10 cellular contexts compared by ENCODE assay signal in genomic region chr3:72797773-72798543, GRCh38. TPM values are rescaled to one million over a fixed set of nuclear protein-coding genes. Genes with fewer than 3 reads are reported as not detected.
DNase-seq lines count a peak whose midpoint lies in the region; TF ChIP-seq lines count a peak whose summit lies in the region.
"Had no signal": no experiment of that assay in that cellular context is flagged by ENCODE, and none has a peak within 500 bp of the region (broad histone marks: within the 10 kb centered on the region; RNA-seq: fewer than 3 reads in every experiment).

No MANE protein-coding gene starts in this region.

- H3K9me3 ChIP-seq in NT2/D1 (ENCODE audit: insufficient read depth, low read length): no peaks in the 10 kb centered on the region

- no peak overlapping the region for H3K4me3 ChIP-seq in NT2/D1 (ENCODE audit: insufficient read length, low read depth)

- peaks cover 56% of the 10 kb centered on the region for H3K36me3 Mint-ChIP-seq in activated naive CD8-positive, alpha-beta T cell treated with anti-CD3 and anti-CD28 coated beads for 36 hours

- H3K4me3 Mint-ChIP-seq in activated naive CD8-positive, alpha-beta T cell treated with anti-CD3 and anti-CD28 coated beads for 36 hours: no peak overlapping the region
- H3K4me3 Mint-ChIP-seq: activated T-helper 1 cell treated with anti-CD3 and anti-CD28 coated beads, Interleukin-12 subunit alpha, Interleukin-12 subunit beta, Interleukin-2, Interleukin-4 antibody, amounts not matched to agents 30 ng/mL and 10 ng/mL and 1 ng/mL, durations not matched to agents 14 hours and 24 hours and 36 hours; naive B cell had no signal

- DNase-seq in NT2/D1 (ENCODE audit: low read depth, low spot score) (peak; percentile 46), fibroblast of peridontal ligament (ENCODE audit: extremely low read depth) (peak; percentile 35), posterior vena cava (ENCODE audit: low spot score) (peak; percentile 79), GM03348 (ENCODE audit: low spot score) (no peak)
- DNase-seq in activated effector memory CD4-positive, alpha-beta T cell treated with Interleukin-2 at 50 U/mL for 16 hours: no peak
- no peak for DNase-seq in activated naive CD8-positive, alpha-beta T cell treated with anti-CD3 and anti-CD28 coated beads for 36 hours
- no peak for DNase-seq in stimulated activated CD4-positive, alpha-beta T cell treated with anti-CD3 and anti-CD28 coated beads, Interleukin-4, amount 100 ng/mL, for 24 hours
- DNase-seq: naive B cell had no signal

- peaks cover 2% of the 10 kb centered on the region for H3K36me3 ChIP-seq in NT2/D1 (ENCODE audit: insufficient read depth, insufficient read length, low read length)

- intact Hi-C loops in posterior vena cava (cut with DNase I): no loop called here

- no peak for TF ChIP-seq RAD21 in Ishikawa (IDR thresholded peaks at IDR 0.05; ENCODE audit: low read depth)

- H3K9ac ChIP-seq in NT2/D1 (ENCODE audit: insufficient read length, low read depth): no peak overlapping the region

- no peaks in the 10 kb centered on the region for H3K27me3 Mint-ChIP-seq in activated naive CD8-positive, alpha-beta T cell treated with anti-CD3 and anti-CD28 coated beads for 36 hours
- H3K27me3 Mint-ChIP-seq: naive B cell had no signal

- H3K27ac Mint-ChIP-seq in activated naive CD8-positive, alpha-beta T cell treated with anti-CD3 and anti-CD28 coated beads for 36 hours: no peak overlapping the region
- H3K27ac Mint-ChIP-seq: activated T-helper 1 cell treated with anti-CD3 and anti-CD28 coated beads, Interleukin-12 subunit alpha, Interleukin-12 subunit beta, Interleukin-2, Interleukin-4 antibody, amounts not matched to agents 30 ng/mL and 10 ng/mL and 1 ng/mL, durations not matched to agents 14 hours and 24 hours and 36 hours had no signal

- H3K27me3 ChIP-seq in NT2/D1 (ENCODE audit: insufficient read depth, insufficient read length): no peaks in the 10 kb centered on the region

- TF ChIP-seq EP300 in Ishikawa (IDR thresholded peaks at IDR 0.05; ENCODE audit: borderline replicate concordance): no peak

- H3K9me3 Mint-ChIP-seq in activated naive CD8-positive, alpha-beta T cell treated with anti-CD3 and anti-CD28 coated beads for 36 hours: no peaks in the 10 kb centered on the region
- H3K9me3 Mint-ChIP-seq: activated T-helper 1 cell treated with anti-CD3 and anti-CD28 coated beads, Interleukin-12 subunit alpha, Interleukin-12 subunit beta, Interleukin-2, Interleukin-4 antibody, amounts not matched to agents 30 ng/mL and 10 ng/mL and 1 ng/mL, durations not matched to agents 14 hours and 24 hours and 36 hours; naive B cell had no signal

- H3K4me1 ChIP-seq in NT2/D1 (ENCODE audit: insufficient read depth, insufficient read length): no peaks in the 10 kb centered on the region

- peaks cover 51% of the 10 kb centered on the region for H3K4me1 Mint-ChIP-seq in activated naive CD8-positive, alpha-beta T cell treated with anti-CD3 and anti-CD28 coated beads for 36 hours

TF ChIP-seq in Ishikawa, 13 proteins besides CTCF, POLR2A, EP300 and RAD21:
- TF ChIP-seq USF1 (IDR thresholded peaks at IDR 0.05): peak; percentile 56; the same call in 1 of the 2 replicates
- no peak for TF ChIP-seq YY1 (IDR thresholded peaks at IDR 0.05; ENCODE audit: low read depth)
TF ChIP-seq in Ishikawa: peak in this region for 1.

RNA-seq across cellular contexts. Expression of gene SHQ1, which starts 50.3 kb away (rescaled TPM):
- 10 to 100 TPM; 15.0 to 15.2 TPM for total RNA-seq in posterior vena cava
- total RNA-seq in activated naive CD8-positive, alpha-beta T cell treated with anti-CD3 and anti-CD28 coated beads for 36 hours: 10 to 100 TPM; 38.9 to 40.0 TPM

Comparison
In these comparisons a context has a peak if more than half of its experiments do, and no peak if none do; other contexts are left out.
1. DNase-seq: peak in NT2/D1 (single experiment), fibroblast of peridontal ligament (single experiment) and posterior vena cava (single experiment); none in GM03348 (single experiment), activated effector memory CD4-positive, alpha-beta T cell treated with Interleukin-2 at 50 U/mL for 16 hours (single experiment), activated naive CD8-positive, alpha-beta T cell treated with anti-CD3 and anti-CD28 coated beads for 36 hours (single experiment) and stimulated activated CD4-positive, alpha-beta T cell treated with anti-CD3 and anti-CD28 coated beads, Interleukin-4, amount 100 ng/mL, for 24 hours (single experiment).